Comparison of ENCODE assay signal across 8 cellular contexts in genomic region chr4:19776021-19776459, GRCh38.
DNase-seq lines count a peak whose midpoint lies in the region; ATAC-seq and TF ChIP-seq lines count a peak whose summit lies in the region.
"Had no signal": no experiment of that assay in that cellular context is flagged by ENCODE, and none has a peak within 500 bp of the region (broad histone marks: within the 10 kb centered on the region; RNA-seq: fewer than 3 reads in every experiment).

No MANE protein-coding gene starts in this region.

- H3K9me3 ChIP-seq in trophoblast cell (ENCODE audit: insufficient read depth, low read depth, low read length), result no peaks in the 10 kb centered on the region

- no peak overlapping the region for H2BK12ac ChIP-seq in trophoblast cell (ENCODE audit: low read length)

- peak overlapping the region; percentile 34; the same call in 1 of the 2 replicates for H2AFZ ChIP-seq in GM23338
- H2AFZ ChIP-seq in trophoblast cell (ENCODE audit: insufficient read depth, low read length, poor library complexity), result no peak overlapping the region

- no peak overlapping the region for H3K4me2 ChIP-seq in GM23338
- H3K4me2 ChIP-seq in trophoblast cell (ENCODE audit: low read length), result no peak overlapping the region

- no peak overlapping the region for H2AK5ac ChIP-seq in trophoblast cell (ENCODE audit: low read length)

- H3K36me3 Mint-ChIP-seq in GM23338 (ENCODE audit: low read depth), result peaks cover 3% of the 10 kb centered on the region; the same call in 1 of the 3 replicates
- H3K36me3 Mint-ChIP-seq in activated naive CD4-positive, alpha-beta T cell treated with anti-CD3 and anti-CD28 coated beads, Interleukin-2, amount 10 ng/mL, durations not matched to agents 7 days and 5 days, result no peaks in the 10 kb centered on the region

- H2BK120ac ChIP-seq in trophoblast cell (ENCODE audit: insufficient read depth, low read length, poor library complexity), result no peak overlapping the region

- ATAC-seq in GM23338, result no peak
- no peak for ATAC-seq in GM21737 (IDR thresholded peaks at IDR 0.05; ENCODE audit: unreplicated experiment)

- H3F3A ChIP-seq in GM23338 (replicated peaks; ENCODE audit: low read depth), result no peaks in the 10 kb centered on the region

- peaks cover 1% of the 10 kb centered on the region for H3K27me3 Mint-ChIP-seq in GM23338 (ENCODE audit: insufficient read depth, low read depth, poor library complexity)
- H3K27me3 Mint-ChIP-seq in activated naive CD4-positive, alpha-beta T cell treated with anti-CD3 and anti-CD28 coated beads, Interleukin-2, amount 10 ng/mL, durations not matched to agents 7 days and 5 days, result no peaks in the 10 kb centered on the region

- DNase-seq in GM23338 (ENCODE audit: low spot score), result no peak
- DNase-seq in NCI-H345 (lab: John Stamatoyannopoulos, UW), result peak; percentile 67
- peak; percentile 95 for DNase-seq in epithelial cell of esophagus (ENCODE audit: low read depth)
- peak; percentile 46 to 70 for DNase-seq in trophoblast cell
- no peak for DNase-seq in activated CD4-positive, alpha-beta T cell treated with anti-CD3 and anti-CD28 coated beads for 48 hours
- no peak for DNase-seq in activated naive CD4-positive, alpha-beta T cell treated with anti-CD3 and anti-CD28 coated beads, Interleukin-2, amount 10 ng/mL, durations not matched to agents 7 days and 5 days
- DNase-seq: NCI-H82 had no signal

- no peak overlapping the region for H4K8ac ChIP-seq in trophoblast cell (ENCODE audit: low read depth, low read length)

- no peak for TF ChIP-seq CTCF in GM23338 (conservative IDR thresholded peaks at IDR 0.05; ENCODE audit: low read depth in 2 of 2)
- TF ChIP-seq CTCF in epithelial cell of esophagus (IDR thresholded peaks at IDR 0.05; ENCODE audit: insufficient read depth, low read depth, low read length, missing control alignments), result no peak

- H3K23ac ChIP-seq in trophoblast cell (ENCODE audit: low read length), result no peak overlapping the region

- no peak overlapping the region for H3K14ac ChIP-seq in trophoblast cell (ENCODE audit: low read length)

- H3K79me2 ChIP-seq in GM23338 (replicated peaks; ENCODE audit: insufficient read depth) (no peaks in the 10 kb centered on the region), trophoblast cell (ENCODE audit: control insufficient read depth, insufficient read depth, low read length, poor library complexity) (no peaks in the 10 kb centered on the region)

- H3K4me1 Mint-ChIP-seq in GM23338, result no peaks in the 10 kb centered on the region
- no peaks in the 10 kb centered on the region for H3K4me1 Mint-ChIP-seq in activated naive CD4-positive, alpha-beta T cell treated with anti-CD3 and anti-CD28 coated beads, Interleukin-2, amount 10 ng/mL, durations not matched to agents 7 days and 5 days

- no peak overlapping the region for H4K12ac ChIP-seq in trophoblast cell (ENCODE audit: low read depth, low read length)

- H3K9me2 ChIP-seq in GM23338 (ENCODE audit: insufficient read depth), result peaks cover 4% of the 10 kb centered on the region; the same call in 1 of the 2 replicates

- no peak overlapping the region for H3K9ac ChIP-seq in trophoblast cell (ENCODE audit: low read length)

- H3K4me1 ChIP-seq in GM23338 (ENCODE audit: insufficient read depth), result no peaks in the 10 kb centered on the region
- H3K4me1 ChIP-seq in trophoblast cell (ENCODE audit: control insufficient read depth in 1 of 2, insufficient read depth in 2 of 2, low read length in 2 of 2), result no peaks in the 10 kb centered on the region

- CTCF ChIA-PET in activated naive CD4-positive, alpha-beta T cell treated with anti-CD3 and anti-CD28 coated beads, Interleukin-2, amount 10 ng/mL, durations not matched to agents 7 days and 5 days (lab: Charles Lee), result no interaction called here

- H3K9me3 Mint-ChIP-seq in GM23338, result peaks cover 5% of the 10 kb centered on the region; the same call in 2 of the 3 replicates
- peaks cover 9% of the 10 kb centered on the region for H3K9me3 Mint-ChIP-seq in activated naive CD4-positive, alpha-beta T cell treated with anti-CD3 and anti-CD28 coated beads, Interleukin-2, amount 10 ng/mL, durations not matched to agents 7 days and 5 days

- H3K27me3 ChIP-seq in GM23338 (ENCODE audit: insufficient read depth) (no peaks in the 10 kb centered on the region), trophoblast cell (ENCODE audit: insufficient read depth, low read length) (no peaks in the 10 kb centered on the region)

- H2BK5ac ChIP-seq in trophoblast cell (ENCODE audit: low read depth, low read length, poor library complexity), result no peak overlapping the region

- no peak overlapping the region for H3K18ac ChIP-seq in trophoblast cell (ENCODE audit: low read length)

- no peak overlapping the region for H4K91ac ChIP-seq in trophoblast cell (ENCODE audit: low read depth, low read length)

- H3K27ac ChIP-seq in GM23338 (ENCODE audit: low read depth) (no peak overlapping the region), trophoblast cell (ENCODE audit: low read depth, low read length) (no peak overlapping the region)

- H3K4me3 Mint-ChIP-seq in GM23338, result no peak overlapping the region
- no peak overlapping the region for H3K4me3 Mint-ChIP-seq in activated naive CD4-positive, alpha-beta T cell treated with anti-CD3 and anti-CD28 coated beads, Interleukin-2, amount 10 ng/mL, durations not matched to agents 7 days and 5 days

- no peaks in the 10 kb centered on the region for H4K20me1 ChIP-seq in GM23338 (replicated peaks; ENCODE audit: insufficient read depth)

- WGBS in trophoblast cell (ENCODE audit: extremely low coverage, insufficient coverage, insufficient read length), result no CpG with 5 or more reads among the region's 10 CpGs

- H3K36me3 ChIP-seq in GM23338 (ENCODE audit: insufficient read depth), result no peaks in the 10 kb centered on the region
- no peaks in the 10 kb centered on the region for H3K36me3 ChIP-seq in trophoblast cell (ENCODE audit: control insufficient read depth in 1 of 2, insufficient read depth in 2 of 2, low read length in 2 of 2)

- H3K4me3 ChIP-seq in GM23338, result no peak overlapping the region
- no peak overlapping the region for H3K4me3 ChIP-seq in epithelial cell of esophagus (ENCODE audit: low read length)
- H3K4me3 ChIP-seq in trophoblast cell (ENCODE audit: low read depth, low read length), result no peak overlapping the region

- H3K4ac ChIP-seq in trophoblast cell (ENCODE audit: low read depth, low read length), result no peak overlapping the region

- H3K79me1 ChIP-seq in trophoblast cell (ENCODE audit: low read length), result no peaks in the 10 kb centered on the region

- H3K27ac Mint-ChIP-seq in GM23338, result no peak overlapping the region
- H3K27ac Mint-ChIP-seq in activated naive CD4-positive, alpha-beta T cell treated with anti-CD3 and anti-CD28 coated beads, Interleukin-2, amount 10 ng/mL, durations not matched to agents 7 days and 5 days, result no peak overlapping the region

TF ChIP-seq in GM23338, 12 proteins besides CTCF, POLR2A, EP300 and RAD21 (continues in another document):
- TF ChIP-seq STAT1 (IDR thresholded peaks at IDR 0.05; ENCODE audit: unreplicated experiment), result no peak
- no peak for TF ChIP-seq CREB1 (CRISPR knock-in tag; IDR thresholded peaks at IDR 0.05; ENCODE audit: low read depth)
- TF ChIP-seq NANOG (IDR thresholded peaks at IDR 0.05; ENCODE audit: borderline replicate concordance), result no peak
- TF ChIP-seq EZH2 (IDR thresholded peaks at IDR 0.05; ENCODE audit: low read depth, unreplicated experiment), result no peak
- no peak for TF ChIP-seq ETS1 (IDR thresholded peaks at IDR 0.05)

Comparison
In these comparisons a context has a peak if more than half of its experiments do, and no peak if none do; other contexts are left out.
1. DNase-seq: peak in NCI-H345 (single experiment), epithelial cell of esophagus (single experiment) and trophoblast cell (2 of 2); none in GM23338 (single experiment), activated CD4-positive, alpha-beta T cell treated with anti-CD3 and anti-CD28 coated beads for 48 hours (single experiment) and activated naive CD4-positive, alpha-beta T cell treated with anti-CD3 and anti-CD28 coated beads, Interleukin-2, amount 10 ng/mL, durations not matched to agents 7 days and 5 days (single experiment).